In genomic region chrX:107324493-107325310, GRCh38 we compare ENCODE assay signal across 8 cellular contexts.
DNase-seq lines count a peak whose midpoint lies in the region; ATAC-seq and TF ChIP-seq lines count a peak whose summit lies in the region.

No MANE protein-coding gene starts in this region.

- no peaks in the 10 kb centered on the region for H3K36me3 ChIP-seq in colonic mucosa

- peaks cover 2% of the 10 kb centered on the region for H3K4me1 Mint-ChIP-seq in mesothelial cell of epicardium

- no peak overlapping the region for H3K27ac Mint-ChIP-seq in mesothelial cell of epicardium

- H3K27ac ChIP-seq in colonic mucosa: no peak overlapping the region

- H3K9ac ChIP-seq in colonic mucosa (ENCODE audit: low read depth in 2 of 2, low read length in 2 of 2): no peak overlapping the region

- peaks cover 13% of the 10 kb centered on the region for H3K9me3 Mint-ChIP-seq in mesothelial cell of epicardium

- peak; percentile 17 for DNase-seq in GM12865 (ENCODE audit: low read depth)
- peak; percentile 3 for DNase-seq in NAMALWA (ENCODE audit: low spot score)
- peak; percentile 22 for DNase-seq in colonic mucosa
- DNase-seq in mesothelial cell of epicardium (ENCODE audit: low spot score in 2 of 2, unreplicated experiment in 2 of 2): peak; percentile 49 to 76
- no peak for DNase-seq in SKM-1 treated with dmso at 0.1 percent for 144 hours (lab: John Stamatoyannopoulos, UW; ENCODE audit: unreplicated experiment)
- DNase-seq in MV-4-11 (lab: John Stamatoyannopoulos, UW): no peak

- peaks cover 10% of the 10 kb centered on the region for H3K27me3 ChIP-seq in colonic mucosa

- TF ChIP-seq CTCF in GM12865 (IDR thresholded peaks at IDR 0.05; ENCODE audit: insufficient read depth, low read depth, low read length, missing control alignments) (peak; percentile 3), colonic mucosa (IDR thresholded peaks at IDR 0.05) (no peak), mesothelial cell of epicardium (IDR thresholded peaks at IDR 0.05; ENCODE audit: unreplicated experiment) (no peak)

- peaks cover 13% of the 10 kb centered on the region for H3K27me3 Mint-ChIP-seq in mesothelial cell of epicardium (ENCODE audit: low read depth)

- H3K4me3 Mint-ChIP-seq in mesothelial cell of epicardium: no peak overlapping the region

- H3K36me3 Mint-ChIP-seq in mesothelial cell of epicardium: no peaks in the 10 kb centered on the region

- intact Hi-C loops in colonic mucosa (cut with DNase I): no loop called here

- no peaks in the 10 kb centered on the region for H3K4me1 ChIP-seq in colonic mucosa

- no peak overlapping the region for H3K4me3 ChIP-seq in GM12865 (ENCODE audit: low read depth, low read length)
- H3K4me3 ChIP-seq in colonic mucosa: no peak overlapping the region

- H3K9me3 ChIP-seq in colonic mucosa: no peaks in the 10 kb centered on the region

- ATAC-seq in HG02623 (IDR thresholded peaks at IDR 0.05; ENCODE audit: unreplicated experiment): no peak
- no peak for ATAC-seq in HG03196 (IDR thresholded peaks at IDR 0.05; ENCODE audit: unreplicated experiment)

Comparison
In these comparisons a context has a peak if more than half of its experiments do, and no peak if none do; other contexts are left out.
1. DNase-seq: peak in GM12865 (single experiment), NAMALWA (single experiment), colonic mucosa (single experiment) and mesothelial cell of epicardium (2 of 2); none in SKM-1 treated with dmso at 0.1 percent for 144 hours (single experiment) and MV-4-11 (single experiment).